1 cellular context compared by ENCODE assay signal in the genomic region with DNA sequence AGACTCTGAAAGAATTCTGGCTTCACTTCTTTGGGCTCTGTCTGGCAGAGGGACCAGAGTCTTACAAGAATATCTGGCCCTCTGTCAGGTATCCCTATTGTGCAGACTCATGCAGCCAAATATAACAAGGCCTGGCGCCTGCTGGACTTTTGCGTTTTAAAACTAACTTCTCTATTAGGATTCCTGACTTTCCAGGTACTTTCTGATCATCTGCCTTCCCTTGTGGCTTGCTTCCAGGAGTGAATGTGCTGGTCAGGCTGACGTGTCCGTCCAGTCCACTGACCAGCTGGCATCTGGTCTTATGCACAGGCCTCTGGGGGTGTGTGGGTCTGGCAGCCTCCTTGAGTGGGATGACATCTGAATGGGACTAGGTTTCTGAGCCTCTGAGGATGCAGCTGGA.
TF ChIP-seq lines count a peak whose summit lies in the region.

No MANE protein-coding gene starts in this region.

TF ChIP-seq in K562, 482 proteins besides CTCF, POLR2A, EP300 and RAD21:
- TF ChIP-seq, protein P1, sequence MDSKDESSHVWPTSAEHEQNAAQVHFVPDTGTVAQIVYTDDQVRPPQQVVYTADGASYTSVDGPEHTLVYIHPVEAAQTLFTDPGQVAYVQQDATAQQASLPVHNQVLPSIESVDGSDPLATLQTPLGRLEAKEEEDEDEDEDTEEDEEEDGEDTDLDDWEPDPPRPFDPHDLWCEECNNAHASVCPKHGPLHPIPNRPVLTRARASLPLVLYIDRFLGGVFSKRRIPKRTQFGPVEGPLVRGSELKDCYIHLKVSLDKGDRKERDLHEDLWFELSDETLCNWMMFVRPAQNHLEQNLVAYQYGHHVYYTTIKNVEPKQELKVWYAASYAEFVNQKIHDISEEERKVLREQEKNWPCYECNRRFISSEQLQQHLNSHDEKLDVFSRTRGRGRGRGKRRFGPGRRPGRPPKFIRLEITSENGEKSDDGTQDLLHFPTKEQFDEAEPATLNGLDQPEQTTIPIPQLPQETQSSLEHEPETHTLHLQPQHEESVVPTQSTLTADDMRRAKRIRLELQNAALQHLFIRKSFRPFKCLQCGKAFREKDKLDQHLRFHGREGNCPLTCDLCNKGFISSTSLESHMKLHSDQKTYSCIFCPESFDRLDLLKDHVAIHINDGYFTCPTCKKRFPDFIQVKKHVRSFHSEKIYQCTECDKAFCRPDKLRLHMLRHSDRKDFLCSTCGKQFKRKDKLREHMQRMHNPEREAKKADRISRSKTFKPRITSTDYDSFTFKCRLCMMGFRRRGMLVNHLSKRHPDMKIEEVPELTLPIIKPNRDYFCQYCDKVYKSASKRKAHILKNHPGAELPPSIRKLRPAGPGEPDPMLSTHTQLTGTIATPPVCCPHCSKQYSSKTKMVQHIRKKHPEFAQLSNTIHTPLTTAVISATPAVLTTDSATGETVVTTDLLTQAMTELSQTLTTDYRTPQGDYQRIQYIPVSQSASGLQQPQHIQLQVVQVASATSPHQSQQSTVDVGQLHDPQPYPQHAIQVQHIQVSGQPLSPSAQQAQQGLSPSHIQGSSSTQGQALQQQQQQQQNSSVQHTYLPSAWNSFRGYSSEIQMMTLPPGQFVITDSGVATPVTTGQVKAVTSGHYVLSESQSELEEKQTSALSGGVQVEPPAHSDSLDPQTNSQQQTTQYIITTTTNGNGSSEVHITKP (IDR thresholded peaks at IDR 0.05; ENCODE audit: partially characterized antibody), result no peak
- TF ChIP-seq, protein P2, sequence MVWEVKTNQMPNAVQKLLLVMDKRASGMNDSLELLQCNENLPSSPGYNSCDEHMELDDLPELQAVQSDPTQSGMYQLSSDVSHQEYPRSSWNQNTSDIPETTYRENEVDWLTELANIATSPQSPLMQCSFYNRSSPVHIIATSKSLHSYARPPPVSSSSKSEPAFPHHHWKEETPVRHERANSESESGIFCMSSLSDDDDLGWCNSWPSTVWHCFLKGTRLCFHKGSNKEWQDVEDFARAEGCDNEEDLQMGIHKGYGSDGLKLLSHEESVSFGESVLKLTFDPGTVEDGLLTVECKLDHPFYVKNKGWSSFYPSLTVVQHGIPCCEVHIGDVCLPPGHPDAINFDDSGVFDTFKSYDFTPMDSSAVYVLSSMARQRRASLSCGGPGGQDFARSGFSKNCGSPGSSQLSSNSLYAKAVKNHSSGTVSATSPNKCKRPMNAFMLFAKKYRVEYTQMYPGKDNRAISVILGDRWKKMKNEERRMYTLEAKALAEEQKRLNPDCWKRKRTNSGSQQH (CRISPR knock-in tag; IDR thresholded peaks at IDR 0.05), result no peak
- TF ChIP-seq JUND (IDR thresholded peaks at IDR 0.05; ENCODE audit: borderline replicate concordance, low read depth, low read length) (no peak), JUND (tag; IDR thresholded peaks at IDR 0.05; ENCODE audit: borderline replicate concordance, low read depth, low read length) (no peak), ZNF354B (CRISPR knock-in tag; IDR thresholded peaks at IDR 0.05) (no peak)
TF ChIP-seq in K562: peak in this region for 0.
